In genomic region chr3:126399348-126399730, GRCh38 we compare ENCODE assay signal across 11 cellular contexts. TPM values are rescaled to one million over a fixed set of nuclear protein-coding genes. Genes with fewer than 3 reads are reported as not detected.
DNase-seq lines count a peak whose midpoint lies in the region; ATAC-seq and TF ChIP-seq lines count a peak whose summit lies in the region.
"Had no signal": no experiment of that assay in that cellular context is flagged by ENCODE, and none has a peak within 500 bp of the region (broad histone marks: within the 10 kb centered on the region; RNA-seq: fewer than 3 reads in every experiment).

No MANE protein-coding gene starts in this region.

- CTCF ChIA-PET in CD4-positive, alpha-beta memory T cell (lab: Charles Lee; ENCODE audit: partially characterized antibody), result no interaction called here

- no peak overlapping the region for H3K27ac Mint-ChIP-seq in glutamatergic neuron (ENCODE audit: unreplicated experiment)
- no peak overlapping the region for H3K27ac Mint-ChIP-seq in CD4-positive, alpha-beta memory T cell

- H3K36me3 ChIP-seq in lower lobe of right lung, result no peaks in the 10 kb centered on the region
- no peaks in the 10 kb centered on the region for H3K36me3 ChIP-seq in CD4-positive, alpha-beta memory T cell (ENCODE audit: insufficient read depth, low read length)

- TF ChIP-seq CTCF in lower lobe of right lung (IDR thresholded peaks at IDR 0.05) (no peak), glutamatergic neuron (IDR thresholded peaks at IDR 0.05; ENCODE audit: partially characterized antibody, unreplicated experiment) (no peak)

- peaks cover 13% of the 10 kb centered on the region for H3K27me3 ChIP-seq in lower lobe of right lung (ENCODE audit: low read depth)
- H3K27me3 ChIP-seq in CD4-positive, alpha-beta memory T cell (ENCODE audit: insufficient read depth, low read length), result no peaks in the 10 kb centered on the region

- H3K4me1 ChIP-seq in lower lobe of right lung, result peaks cover 10% of the 10 kb centered on the region
- H3K4me1 ChIP-seq in CD4-positive, alpha-beta memory T cell (ENCODE audit: insufficient read depth, low read length), result no peaks in the 10 kb centered on the region

- no peak overlapping the region for H3K4me3 ChIP-seq in lower lobe of right lung
- H3K4me3 ChIP-seq in CD4-positive, alpha-beta memory T cell (ENCODE audit: low read length in 2 of 2), result no peak overlapping the region

- no peak overlapping the region for H3K27ac ChIP-seq in lower lobe of right lung
- H3K27ac ChIP-seq in CD4-positive, alpha-beta memory T cell (ENCODE audit: low read depth, low read length), result no peak overlapping the region

- POLR2A ChIA-PET in CD4-positive, alpha-beta memory T cell (lab: Charles Lee; ENCODE audit: partially characterized antibody), result no interaction called here

- no peaks in the 10 kb centered on the region for H3K9me3 ChIP-seq in lower lobe of right lung
- no peaks in the 10 kb centered on the region for H3K9me3 ChIP-seq in CD4-positive, alpha-beta memory T cell (ENCODE audit: control insufficient read depth in 1 of 2, low read length in 2 of 2)

- peak; percentile 36 to 88 for DNase-seq in NOMO-1 (lab: John Stamatoyannopoulos, UW; ENCODE audit: unreplicated experiment in 2 of 2)
- no peak for DNase-seq in lower lobe of right lung
- no peak for DNase-seq in T-helper 9 cell
- no peak for DNase-seq in glutamatergic neuron
- no peak for DNase-seq in CD4-positive, alpha-beta memory T cell
- DNase-seq: NCI-H69 had no signal

- H3K27me3 Mint-ChIP-seq in glutamatergic neuron (ENCODE audit: unreplicated experiment), result peaks cover 9% of the 10 kb centered on the region
- H3K27me3 Mint-ChIP-seq in CD4-positive, alpha-beta memory T cell, result peaks cover 12 to 24% of the 10 kb centered on the region in 2 donors

- no peak overlapping the region for H3K4me3 Mint-ChIP-seq in glutamatergic neuron (ENCODE audit: unreplicated experiment)
- no peak overlapping the region for H3K4me3 Mint-ChIP-seq in CD4-positive, alpha-beta memory T cell

- ATAC-seq in GM18511 (IDR thresholded peaks at IDR 0.05; ENCODE audit: unreplicated experiment) (peak; percentile 58), HG02759 (IDR thresholded peaks at IDR 0.05; ENCODE audit: unreplicated experiment) (peak; percentile 68), lower lobe of right lung (peak; percentile 40 to 55), HG03045 (IDR thresholded peaks at IDR 0.05; ENCODE audit: unreplicated experiment) (no peak)

- H3K36me3 Mint-ChIP-seq in glutamatergic neuron (ENCODE audit: unreplicated experiment), result peaks cover 5% of the 10 kb centered on the region
- H3K36me3 Mint-ChIP-seq in CD4-positive, alpha-beta memory T cell, result no peaks in the 10 kb centered on the region

- peaks cover 2% of the 10 kb centered on the region for H3K9me3 Mint-ChIP-seq in glutamatergic neuron (ENCODE audit: unreplicated experiment)
- no peaks in the 10 kb centered on the region for H3K9me3 Mint-ChIP-seq in CD4-positive, alpha-beta memory T cell

- H3K4me1 Mint-ChIP-seq in glutamatergic neuron (ENCODE audit: low read depth, unreplicated experiment), result peaks cover 3% of the 10 kb centered on the region
- H3K4me1 Mint-ChIP-seq in CD4-positive, alpha-beta memory T cell, result no peaks in the 10 kb centered on the region

- intact Hi-C loops in lower lobe of right lung (cut with DNase I), result loop anchor here (10.0 kb wide), 1 partner anchor 155 kb away; no protein-coding TSS in a partner anchor
- intact Hi-C loops in CD4-positive, alpha-beta memory T cell (cut with micrococcal nuclease), result no loop called here

RNA-seq across cellular contexts. Expression of gene CFAP100, which starts 4.6 kb away (rescaled TPM):
- total RNA-seq in lower lobe of right lung (21.5 TPM), glutamatergic neuron (ENCODE audit: unreplicated experiment) (not detected)
- not detected for total RNA-seq in CD4-positive, alpha-beta memory T cell
- not detected for polyA plus RNA-seq in CD4-positive, alpha-beta memory T cell
- total RNA-seq: endothelial cell of umbilical vein; T-helper 2 cell treated with Interferon-gamma antibody and Interleukin-4, amounts not matched to agents 100 ng/mL and 5 ng/mL, for 36 hours had no signal
- polyA plus RNA-seq: endothelial cell of umbilical vein had no signal

RNA-seq across cellular contexts. Expression of gene KLF15, which starts 42.1 kb away (rescaled TPM):
- total RNA-seq in lower lobe of right lung, result 40.1 TPM
- total RNA-seq in glutamatergic neuron (ENCODE audit: unreplicated experiment), result 0.74 TPM
- under 1 TPM; 0.67 to 0.72 TPM for total RNA-seq in CD4-positive, alpha-beta memory T cell
- not detected for polyA plus RNA-seq in CD4-positive, alpha-beta memory T cell
- total RNA-seq: T-helper 2 cell treated with Interferon-gamma antibody and Interleukin-4, amounts not matched to agents 100 ng/mL and 5 ng/mL, for 36 hours had no signal

Comparison
In these comparisons a context has a peak if more than half of its experiments do, and no peak if none do; other contexts are left out.
1. DNase-seq: peak in NOMO-1 (2 of 2); none in lower lobe of right lung (single experiment), T-helper 9 cell (single experiment), glutamatergic neuron (single experiment) and CD4-positive, alpha-beta memory T cell (0 of 5).
2. RNA of gene CFAP100, which starts 4.6 kb away (total RNA-seq): 21.5 TPM in lower lobe of right lung (single experiment); not detected in glutamatergic neuron (single experiment) and not detected in CD4-positive, alpha-beta memory T cell; every median in the first group is over 10 times any median in the second.
3. RNA of gene KLF15, which starts 42.1 kb away (total RNA-seq): 40.1 TPM in lower lobe of right lung (single experiment); 0.74 TPM in glutamatergic neuron (single experiment) and 0.67 to 0.72 TPM in CD4-positive, alpha-beta memory T cell; every median in the first group is over 10 times any median in the second.